8 cellular contexts compared by ENCODE assay signal in genomic region chr6:30883743-30884520, GRCh38. TPM values are rescaled to one million over a fixed set of nuclear protein-coding genes. Genes with fewer than 3 reads are reported as not detected.
A peak's percentile ranks its signal among the peaks of the same experiment; 100 is the strongest.
DNase-seq lines count a peak whose midpoint lies in the region; ATAC-seq and TF ChIP-seq lines count a peak whose summit lies in the region.

TSS of gene DDR1 (plus strand) at chr6:30884519. CDS start at chr6:30888730, 4,211 bp downstream.

- peak within 1 kb of the TSS; percentile 65 for H3K4me3 Mint-ChIP-seq in activated CD8-positive, alpha-beta T cell treated with anti-CD3 and anti-CD28 coated beads for 36 hours

- H3K9me3 ChIP-seq in effector memory CD4-positive, alpha-beta T cell (ENCODE audit: control insufficient read depth, low read length) = no peaks in the 10 kb centered on the region
- H3K9me3 ChIP-seq in lower lobe of right lung = no peaks in the 10 kb centered on the region

- H3K36me3 Mint-ChIP-seq in activated CD8-positive, alpha-beta T cell treated with anti-CD3 and anti-CD28 coated beads for 36 hours (ENCODE audit: low read depth) = no peaks in the 10 kb centered on the region

- H3K36me3 ChIP-seq in effector memory CD4-positive, alpha-beta T cell (ENCODE audit: control insufficient read depth, insufficient read depth, low read length) = no peaks in the 10 kb centered on the region
- H3K36me3 ChIP-seq in lower lobe of right lung = peaks cover 1% of the 10 kb centered on the region

- DNase-seq in NCI-H2081 (lab: John Stamatoyannopoulos, UW) (peak; percentile 48 to 56), NCI-H2081 treated with DMSO at 0.1 percent for 48 hours (lab: John Stamatoyannopoulos, UW) (no peak), NCI-H2171 treated with DMSO at 0.1 percent for 48 hours (lab: John Stamatoyannopoulos, UW) (peak; percentile 76), lower lobe of right lung (peak; percentile 76)
- peak; percentile 48 for DNase-seq in activated CD8-positive, alpha-beta T cell treated with anti-CD3 and anti-CD28 coated beads for 36 hours
- peak; percentile 19 to 38 (median 31) for DNase-seq in effector memory CD4-positive, alpha-beta T cell
- peak; percentile 21 to 43 (median 33) for DNase-seq in stimulated activated CD4-positive, alpha-beta T cell treated with anti-CD3 and anti-CD28 coated beads, TNF-alpha, amount 100 ng/mL, for 4 hours (ENCODE audit: low read depth in 3 of 3)

- POLR2A ChIA-PET in activated CD8-positive, alpha-beta T cell treated with anti-CD3 and anti-CD28 coated beads for 36 hours (lab: Charles Lee) = interaction anchor here (0.6 to 2.5 kb wide), 14 partner anchors 12 to 205 kb away, joined by 3 to 8 read pairs (median 4); partner anchors contain the start of gene VARS2

- no peak for TF ChIP-seq CTCF in activated CD8-positive, alpha-beta T cell treated with anti-CD3 and anti-CD28 coated beads for 36 hours (IDR thresholded peaks at IDR 0.05)
- TF ChIP-seq CTCF in lower lobe of right lung (IDR thresholded peaks at IDR 0.05) = no peak

- H3K4me1 ChIP-seq in effector memory CD4-positive, alpha-beta T cell (ENCODE audit: control insufficient read depth, insufficient read depth, low read length, poor library complexity, severe bottlenecking) = peaks cover 28% of the 10 kb centered on the region
- peaks cover 40% of the 10 kb centered on the region for H3K4me1 ChIP-seq in lower lobe of right lung

- intact Hi-C loops in activated CD8-positive, alpha-beta T cell treated with anti-CD3 and anti-CD28 coated beads for 36 hours (cut with micrococcal nuclease) = no loop called here
- intact Hi-C loops in lower lobe of right lung (cut with DNase I) = no loop called here

- H3K27me3 ChIP-seq in effector memory CD4-positive, alpha-beta T cell (replicated peaks; ENCODE audit: control insufficient read depth, insufficient read depth, low read length, poor library complexity, severe bottlenecking) = no peaks in the 10 kb centered on the region
- no peaks in the 10 kb centered on the region for H3K27me3 ChIP-seq in lower lobe of right lung (ENCODE audit: low read depth)

- H3K4me1 Mint-ChIP-seq in activated CD8-positive, alpha-beta T cell treated with anti-CD3 and anti-CD28 coated beads for 36 hours (ENCODE audit: low read depth) = peaks cover 27% of the 10 kb centered on the region

- no peaks in the 10 kb centered on the region for H3K27me3 Mint-ChIP-seq in activated CD8-positive, alpha-beta T cell treated with anti-CD3 and anti-CD28 coated beads for 36 hours

- peak within 1 kb of the TSS; percentile 50 for H3K27ac Mint-ChIP-seq in activated CD8-positive, alpha-beta T cell treated with anti-CD3 and anti-CD28 coated beads for 36 hours

- no peak within 1 kb of the TSS for H3K27ac ChIP-seq in effector memory CD4-positive, alpha-beta T cell (ENCODE audit: insufficient read depth, low read length, poor library complexity, severe bottlenecking)
- peak within 1 kb of the TSS; percentile 78 for H3K27ac ChIP-seq in lower lobe of right lung

- no peaks in the 10 kb centered on the region for H3K9me3 Mint-ChIP-seq in activated CD8-positive, alpha-beta T cell treated with anti-CD3 and anti-CD28 coated beads for 36 hours

- peak; percentile 70 for ATAC-seq in activated CD8-positive, alpha-beta T cell treated with anti-CD3 and anti-CD28 coated beads for 36 hours
- ATAC-seq in lower lobe of right lung (peak; percentile 66 to 75), GM19023 (IDR thresholded peaks at IDR 0.05; ENCODE audit: unreplicated experiment) (no peak)

- CTCF ChIA-PET in activated CD8-positive, alpha-beta T cell treated with anti-CD3 and anti-CD28 coated beads for 36 hours (lab: Charles Lee) = interaction anchor here (0.9 to 10.4 kb wide), 9 partner anchors 8 to 205 kb away, joined by 3 to 82 read pairs (median 4); partner anchors contain the start of gene IER3

- H3K4me3 ChIP-seq in effector memory CD4-positive, alpha-beta T cell (ENCODE audit: insufficient read depth, low read depth, low read length, poor library complexity, severe bottlenecking) = peak within 1 kb of the TSS; percentile 67
- H3K4me3 ChIP-seq in lower lobe of right lung = peak within 1 kb of the TSS; percentile 62

RNA-seq across cellular contexts. Expression of gene DDR1, which starts in this region (rescaled TPM):
- total RNA-seq in activated CD8-positive, alpha-beta T cell treated with anti-CD3 and anti-CD28 coated beads for 36 hours = 10 to 100 TPM; 14.4 to 14.5 TPM
- total RNA-seq in lower lobe of right lung = 80.9 TPM
